ENCODE assay signal across 21 cellular contexts in the genomic region with DNA sequence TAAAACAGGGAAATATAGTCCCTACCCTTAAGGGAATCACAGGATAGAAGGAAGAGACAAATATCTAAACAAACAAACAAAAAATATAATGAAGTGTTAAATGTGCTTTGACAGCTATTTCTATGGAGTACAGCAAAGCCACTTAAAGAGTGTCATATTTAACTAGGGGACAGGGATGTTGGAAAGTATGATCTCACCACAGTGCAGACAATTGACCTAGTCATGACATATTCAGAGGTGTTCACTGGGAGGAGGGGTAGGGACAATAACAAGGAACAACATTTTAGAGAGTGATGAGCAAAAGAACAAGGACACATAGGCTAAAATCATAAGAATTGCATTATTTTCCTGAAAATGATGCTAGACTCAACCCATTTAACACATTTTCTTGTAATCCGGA.
"Had no signal": no experiment of that assay in that cellular context is flagged by ENCODE, and none has a peak within 500 bp of the region (broad histone marks: within the 10 kb centered on the region; RNA-seq: fewer than 3 reads in every experiment).

No MANE protein-coding gene starts in this region.

- H3K27ac ChIP-seq: left ventricle myocardium inferior, ovary, right lobe of liver, tibial nerve, uterus had no signal

- H3K4me1 ChIP-seq: left ventricle myocardium inferior, right atrium auricular region, right lobe of liver, tibial nerve, uterus had no signal

- ATAC-seq: left colon; mucosa of descending colon; naive thymus-derived CD4-positive, alpha-beta T cell; natural killer cell treated with Interleukin-12 subunit alpha and Interleukin-12 subunit beta and Interleukin-15 and Interleukin-18, amount 100 ng/mL, for 72 hours; right lobe of liver; stimulated activated memory B cell treated with anti-CD40 and anti-IgM and Interleukin-4, amounts not matched to agents 10 μg/mL and 1 μg/mL and 100 μg/mL, for 72 hours; stimulated activated naive CD8-positive, alpha-beta T cell treated with anti-CD3 and anti-CD28 coated beads, Interleukin-15, amount 100 ng/mL, for 72 hours had no signal

- H3K36me3 ChIP-seq: left ventricle myocardium inferior, ovary, right atrium auricular region, right lobe of liver, tibial nerve, uterus had no signal

- H3K9me3 ChIP-seq: ovary, right lobe of liver, uterus had no signal

- DNase-seq: kidney; left colon; left ventricle myocardium inferior; mucosa of descending colon; naive thymus-derived CD4-positive, alpha-beta T cell; ovary; right lobe of liver; stimulated activated CD4-positive, alpha-beta T cell treated with anti-CD3 and anti-CD28 coated beads, Interleukin-1b, Interleukin-23, amount 100 ng/mL, for 48 hours; stimulated activated CD4-positive, alpha-beta T cell treated with anti-CD3 and anti-CD28 coated beads, Interleukin-2, amount 100 ng/mL, for 48 hours; stimulated activated CD4-positive, alpha-beta T cell treated with anti-CD3 and anti-CD28 coated beads, Interleukin-4, amount 100 ng/mL, for 4 hours; stimulated activated CD8-positive, alpha-beta memory T cell treated with anti-CD3 and anti-CD28 coated beads, Interleukin-4, amount 100 ng/mL, for 48 hours; stimulated activated naive CD4-positive, alpha-beta T cell treated with Interleukin-2 at 50 U/mL for 16 hours; stimulated activated naive CD8-positive, alpha-beta T cell treated with anti-CD3 and anti-CD28 coated beads, Interleukin-15, amount 100 ng/mL, for 72 hours; substantia nigra; uterus had no signal

- H3K27me3 ChIP-seq: ovary, right atrium auricular region, right lobe of liver, tibial nerve, uterus had no signal

- H3K4me3 ChIP-seq: left ventricle myocardium inferior, lung, mucosa of descending colon, ovary, right atrium auricular region, right lobe of liver, smooth muscle cell, tibial nerve, uterus had no signal
